Comparison of ENCODE assay signal across 1 cellular context in genomic region chr2:225600865-225601264, GRCh38.
TF ChIP-seq lines count a peak whose summit lies in the region.

No MANE protein-coding gene starts in this region.

TF ChIP-seq in K562, 482 proteins besides CTCF, POLR2A, EP300 and RAD21 (continued from another document):
- TF ChIP-seq JUND (IDR thresholded peaks at IDR 0.05; ENCODE audit: borderline replicate concordance, low read depth, low read length) (no peak), JUND (tag; IDR thresholded peaks at IDR 0.05; ENCODE audit: borderline replicate concordance, low read depth, low read length) (no peak), C11orf30 (IDR thresholded peaks at IDR 0.05; ENCODE audit: low read depth) (peak; percentile 57; the same call in 1 of the 2 replicates), MTF1 (CRISPR knock-in tag; IDR thresholded peaks at IDR 0.05; ENCODE audit: borderline replicate concordance) (no peak), E4F1 (CRISPR knock-in tag; IDR thresholded peaks at IDR 0.05; ENCODE audit: borderline replicate concordance) (no peak), NEUROD1 (IDR thresholded peaks at IDR 0.05; ENCODE audit: borderline replicate concordance, low read depth, low read length, partially characterized antibody) (no peak), ZNF512 (tag; IDR thresholded peaks at IDR 0.05) (no peak), ZNF699 (CRISPR knock-in tag; IDR thresholded peaks at IDR 0.05; ENCODE audit: insufficient replicate concordance) (no peak), HNRNPK (IDR thresholded peaks at IDR 0.05; ENCODE audit: low read depth, low read length, poor library complexity, severe bottlenecking) (no peak), MCM5 (IDR thresholded peaks at IDR 0.05; ENCODE audit: low read depth) (no peak), NKRF (IDR thresholded peaks at IDR 0.05; ENCODE audit: borderline replicate concordance) (no peak), MAFG (tag; conservative IDR thresholded peaks at IDR 0.05) (peak; percentile 79), ZNF316 (IDR thresholded peaks at IDR 0.05) (peak; percentile 81), ZFP36 (IDR thresholded peaks at IDR 0.05; ENCODE audit: low read depth, low read length, partially characterized antibody) (no peak), CHD2 (IDR thresholded peaks at IDR 0.05; ENCODE audit: low read depth, low read length) (no peak), MCM3 (IDR thresholded peaks at IDR 0.05) (no peak), GABPB1 (CRISPR knock-in tag; IDR thresholded peaks at IDR 0.05) (no peak), ZNF280B (CRISPR knock-in tag; IDR thresholded peaks at IDR 0.05) (no peak), ZNF3 (CRISPR knock-in tag; IDR thresholded peaks at IDR 0.05) (no peak), BCL6 (CRISPR knock-in tag; IDR thresholded peaks at IDR 0.05) (no peak)
